In genomic region chr6:15160812-15161211, GRCh38 we compare ENCODE assay signal across 28 cellular contexts.
"Had no signal": no experiment of that assay in that cellular context is flagged by ENCODE, and none has a peak within 500 bp of the region (broad histone marks: within the 10 kb centered on the region; RNA-seq: fewer than 3 reads in every experiment).

No MANE protein-coding gene starts in this region.

- H3K27ac ChIP-seq: body of pancreas, coronary artery, dorsolateral prefrontal cortex, heart right ventricle, skin epidermis, upper lobe of left lung, vagina, VCaP had no signal

- H3K9me3 Mint-ChIP-seq: activated naive CD4-positive, alpha-beta T cell treated with anti-CD3 and anti-CD28 coated beads, Interleukin-2, amount 50 U/mL, for 72 hours; activated T-cell treated with anti-CD3 and anti-CD28 coated beads, Interleukin-2, amount 50 U/mL, for 72 hours; naive thymus-derived CD8-positive, alpha-beta T cell; stimulated activated effector memory CD8-positive, alpha-beta T cell treated with anti-CD3 and anti-CD28 coated beads, Interleukin-12 subunit alpha, Interleukin-12 subunit beta, amount 100 ng/mL, for 72 hours; stimulated activated naive CD8-positive, alpha-beta T cell treated with anti-CD3 and anti-CD28 coated beads, Interleukin-15, Interleukin-2, amounts not matched to agents 100 ng/mL and 50 ng/mL, for 24 hours had no signal

- H3K27ac Mint-ChIP-seq: activated naive CD4-positive, alpha-beta T cell treated with anti-CD3 and anti-CD28 coated beads, Interleukin-2, amount 50 U/mL, for 72 hours; activated T-cell treated with anti-CD3 and anti-CD28 coated beads, Interleukin-2, amount 50 U/mL, for 72 hours; naive thymus-derived CD8-positive, alpha-beta T cell; stimulated activated effector memory CD8-positive, alpha-beta T cell treated with anti-CD3 and anti-CD28 coated beads, Interleukin-12 subunit alpha, Interleukin-12 subunit beta, amount 100 ng/mL, for 72 hours had no signal

- H3K4me3 Mint-ChIP-seq: activated T-cell treated with anti-CD3 and anti-CD28 coated beads, Interleukin-2, amount 50 U/mL, for 72 hours; naive thymus-derived CD8-positive, alpha-beta T cell; stimulated activated effector memory CD8-positive, alpha-beta T cell treated with anti-CD3 and anti-CD28 coated beads, Interleukin-12 subunit alpha, Interleukin-12 subunit beta, amount 100 ng/mL, for 72 hours; stimulated activated naive CD8-positive, alpha-beta T cell treated with anti-CD3 and anti-CD28 coated beads, Interleukin-15, Interleukin-2, amounts not matched to agents 100 ng/mL and 50 ng/mL, for 24 hours had no signal

- H3K36me3 ChIP-seq: heart right ventricle, upper lobe of left lung, vagina had no signal

- FAIRE-seq: TTC549 had no signal

- H3K9me3 ChIP-seq: body of pancreas, heart right ventricle, upper lobe of left lung, vagina had no signal

- H3K27me3 ChIP-seq: body of pancreas, heart right ventricle, upper lobe of left lung, vagina had no signal

- DNase-seq: activated CD4-positive, alpha-beta T cell treated with anti-CD3 and anti-CD28 coated beads for 4 hours; activated CD4-positive, alpha-beta T cell treated with anti-CD3 and anti-CD28 coated beads, Interleukin-2, amount 50 U/mL, for 4 hours; activated naive CD4-positive, alpha-beta T cell; activated T-cell treated with anti-CD3 and anti-CD28 coated beads for 4 hours; activated T-cell treated with anti-CD3 and anti-CD28 coated beads, Interleukin-2, amount 50 U/mL, for 72 hours; anterior cingulate cortex; body of pancreas; cerebellar nuclear complex; dorsolateral prefrontal cortex; effector memory CD4-positive, alpha-beta T cell; foreskin melanocyte; heart right ventricle; midbrain; naive thymus-derived CD8-positive, alpha-beta T cell; right cardiac atrium; stimulated activated CD4-positive, alpha-beta T cell treated with anti-CD3 and anti-CD28 coated beads, Interleukin-12 subunit alpha, Interleukin-12 subunit beta, amount 100 ng/mL, for 4 hours; stimulated activated CD4-positive, alpha-beta T cell treated with anti-CD3 and anti-CD28 coated beads, Interleukin-4, amount 100 ng/mL, for 1 hour; substantia nigra; T-helper 9 cell; upper lobe of left lung had no signal

- H3K27me3 Mint-ChIP-seq: naive thymus-derived CD8-positive, alpha-beta T cell; stimulated activated naive CD8-positive, alpha-beta T cell treated with anti-CD3 and anti-CD28 coated beads, Interleukin-15, Interleukin-2, amounts not matched to agents 100 ng/mL and 50 ng/mL, for 24 hours had no signal

- H3K4me3 ChIP-seq: body of pancreas, coronary artery, dorsolateral prefrontal cortex, heart right ventricle, skin epidermis, upper lobe of left lung, vagina had no signal

- ATAC-seq: activated naive CD4-positive, alpha-beta T cell treated with anti-CD3 and anti-CD28 coated beads, Interleukin-2, amount 50 U/mL, for 72 hours; activated T-cell treated with anti-CD3 and anti-CD28 coated beads, Interleukin-2, amount 50 U/mL, for 72 hours; body of pancreas; heart right ventricle; naive thymus-derived CD8-positive, alpha-beta T cell; right cardiac atrium; stimulated activated effector memory CD8-positive, alpha-beta T cell treated with anti-CD3 and anti-CD28 coated beads, Interleukin-12 subunit alpha, Interleukin-12 subunit beta, amount 100 ng/mL, for 72 hours had no signal

- H3K4me1 ChIP-seq: body of pancreas, heart right ventricle, upper lobe of left lung, vagina had no signal

- H3K4me1 Mint-ChIP-seq: naive thymus-derived CD8-positive, alpha-beta T cell; stimulated activated effector memory CD8-positive, alpha-beta T cell treated with anti-CD3 and anti-CD28 coated beads, Interleukin-12 subunit alpha, Interleukin-12 subunit beta, amount 100 ng/mL, for 72 hours had no signal

- H3K36me3 Mint-ChIP-seq: activated naive CD4-positive, alpha-beta T cell treated with anti-CD3 and anti-CD28 coated beads, Interleukin-2, amount 50 U/mL, for 72 hours; naive thymus-derived CD8-positive, alpha-beta T cell; stimulated activated effector memory CD8-positive, alpha-beta T cell treated with anti-CD3 and anti-CD28 coated beads, Interleukin-12 subunit alpha, Interleukin-12 subunit beta, amount 100 ng/mL, for 72 hours had no signal
